ENCODE assay signal across 28 cellular contexts in the genomic region with DNA sequence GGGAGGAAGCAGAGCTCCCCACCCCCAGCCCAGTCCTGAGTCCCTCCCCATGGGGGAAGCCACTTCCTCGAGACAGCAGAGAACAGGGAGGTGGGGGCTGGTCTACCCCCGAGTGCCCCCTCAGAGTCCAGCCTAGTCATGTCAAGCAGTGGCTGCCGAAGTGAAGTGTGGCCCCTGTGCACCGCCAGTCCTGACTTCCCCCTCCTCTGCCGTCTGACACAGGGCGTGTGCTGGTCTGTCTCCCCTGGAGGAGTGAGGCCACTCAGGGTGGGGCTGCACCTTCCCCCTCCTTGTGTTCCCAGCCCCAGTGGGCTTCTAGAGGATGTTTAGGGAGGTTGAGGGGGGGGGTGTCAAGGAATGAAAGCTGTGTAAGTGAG.
"Had no signal": no experiment of that assay in that cellular context is flagged by ENCODE, and none has a peak within 500 bp of the region (broad histone marks: within the 10 kb centered on the region; RNA-seq: fewer than 3 reads in every experiment).

No MANE protein-coding gene starts in this region.

- H3K4me1 ChIP-seq: body of pancreas, Peyer's patch had no signal

- H3K36me3 ChIP-seq: Peyer's patch had no signal

- H3K4me2 ChIP-seq: KMS-11 had no signal

- H3K27me3 ChIP-seq: body of pancreas, Peyer's patch had no signal

- ATAC-seq: activated CD8-positive, alpha-beta T cell treated with anti-CD3 and anti-CD28 coated beads for 36 hours; activated T-cell treated with anti-CD3 and anti-CD28 coated beads, Interleukin-2, amount 50 U/mL, for 72 hours; activated T-helper 17 cell treated with anti-CD3 and anti-CD28 coated beads, Interleukin-2, amount 50 U/mL, for 72 hours; body of pancreas; PC-3; Right ventricle myocardium inferior had no signal

- H3K4me3 ChIP-seq: body of pancreas, Peyer's patch had no signal

- DNase-seq: activated CD4-positive, alpha-beta T cell treated with anti-CD3 and anti-CD28 coated beads, Interleukin-2, amount 10 ng/mL, durations not matched to agents 24 days and 14 days; activated CD4-positive, alpha-beta T cell treated with anti-CD3 and anti-CD28 coated beads, Interleukin-2, amount 50 U/mL, for 4 hours; activated CD8-positive, alpha-beta T cell treated with anti-CD3 and anti-CD28 coated beads for 36 hours; activated effector memory CD4-positive, alpha-beta T cell treated with anti-CD3 and anti-CD28 coated beads, Interleukin-2, amount 50 U/mL, for 16 hours; activated naive CD4-positive, alpha-beta T cell; activated naive CD4-positive, alpha-beta T cell treated with anti-CD3 and anti-CD28 coated beads, Interleukin-2, amount 50 U/mL, for 16 hours; activated naive CD8-positive, alpha-beta T cell treated with anti-CD3 and anti-CD28 coated beads for 36 hours; activated T-cell treated with anti-CD3 and anti-CD28 coated beads, Interleukin-2, amount 50 U/mL, for 1 hour; activated T-cell treated with anti-CD3 and anti-CD28 coated beads, Interleukin-2, amount 50 U/mL, for 72 hours; amniotic stem cell; body of pancreas; cerebellar nuclear complex; NCI-H1105; NCI-H1417 treated with DMSO at 0.1 percent for 48 hours; NCI-H187 treated with DMSO at 0.1 percent for 48 hours; NCI-H2081; NCI-H226; NCI-H524 treated with DMSO at 0.1 percent for 48 hours; PC-3; Peyer's patch; RPMI8226; SW 1271; T-helper 1 cell; T-helper 2 cell; T-helper 9 cell had no signal

- H3K9me3 ChIP-seq: body of pancreas, Peyer's patch had no signal

- H3K27ac ChIP-seq: body of pancreas, KMS-11, Peyer's patch had no signal

- H3K9ac ChIP-seq: KMS-11 had no signal
